ENCODE assay signal across 18 cellular contexts in the genomic region with DNA sequence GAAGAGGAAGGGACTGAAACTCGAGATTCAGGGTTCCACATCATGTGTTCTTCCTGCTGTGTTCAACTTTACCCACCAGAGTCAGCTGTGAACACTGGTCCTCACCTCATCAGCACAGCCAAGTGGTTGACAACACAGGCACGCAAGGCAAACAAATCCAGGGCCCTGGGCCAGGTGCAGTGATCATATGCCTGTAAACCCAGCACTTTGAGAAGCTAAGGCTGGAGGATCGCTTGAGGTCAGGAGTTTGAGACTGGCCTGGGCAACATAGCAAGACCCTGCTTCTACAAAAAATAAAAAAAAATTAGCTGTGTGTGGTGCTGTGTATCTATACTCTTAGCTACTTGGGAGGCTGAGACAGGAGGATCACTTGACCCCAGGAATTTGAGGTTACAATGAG. TPM values are rescaled to one million over a fixed set of nuclear protein-coding genes. Genes with fewer than 3 reads are reported as not detected.
"Had no signal": no experiment of that assay in that cellular context is flagged by ENCODE, and none has a peak within 500 bp of the region (broad histone marks: within the 10 kb centered on the region; RNA-seq: fewer than 3 reads in every experiment).

No MANE protein-coding gene starts in this region.

- H3K4me3 ChIP-seq: heart left ventricle, spleen, thyroid gland had no signal

- H3K4me1 ChIP-seq: heart left ventricle had no signal

- ATAC-seq: activated CD8-positive, alpha-beta T cell treated with anti-CD3 and anti-CD28 coated beads, Interleukin-2, amount 10 ng/mL, durations not matched to agents 7 days and 5 days; activated naive CD8-positive, alpha-beta T cell treated with anti-CD3 and anti-CD28 coated beads, Interleukin-2, amount 50 U/mL, for 24 hours; natural killer cell; stimulated activated naive CD8-positive, alpha-beta T cell treated with anti-CD3 and anti-CD28 coated beads, Interleukin-15, Interleukin-2, amounts not matched to agents 100 U/mL and 50 U/mL, for 24 hours had no signal

- DNase-seq: activated CD4-positive, alpha-beta T cell treated with anti-CD3 and anti-CD28 coated beads for 1 hour; activated CD4-positive, alpha-beta T cell treated with anti-CD3 and anti-CD28 coated beads, Interleukin-2, amount 50 U/mL, for 1 hour; activated CD8-positive, alpha-beta T cell treated with anti-CD3 and anti-CD28 coated beads, Interleukin-2, amount 10 ng/mL, durations not matched to agents 7 days and 5 days; activated gamma-delta T cell; activated naive CD4-positive, alpha-beta T cell treated with anti-CD3 and anti-CD28 coated beads, Interleukin-2, amount 50 U/mL, for 16 hours; activated naive CD8-positive, alpha-beta T cell treated with anti-CD3 and anti-CD28 coated beads, Interleukin-2, amount 50 U/mL, for 24 hours; effector CD4-positive, alpha-beta T cell; heart left ventricle; left cardiac atrium; natural killer cell; retina; spleen; stimulated activated CD4-positive, alpha-beta T cell treated with anti-CD3 and anti-CD28 coated beads, Interleukin-4, amount 100 ng/mL, for 24 hours; stimulated activated naive CD8-positive, alpha-beta T cell treated with anti-CD3 and anti-CD28 coated beads, Interleukin-15, Interleukin-2, amounts not matched to agents 100 U/mL and 50 U/mL, for 24 hours; substantia nigra; thyroid gland had no signal

- H3K27ac ChIP-seq: heart left ventricle, spleen, thyroid gland, VCaP had no signal

- H3K36me3 ChIP-seq: heart left ventricle, spleen, thyroid gland had no signal

- H3K9me3 ChIP-seq: heart left ventricle, spleen, thyroid gland had no signal

- H3K27me3 ChIP-seq: heart left ventricle, spleen, thyroid gland had no signal

RNA-seq across cellular contexts. Expression of a gene that starts 16.6 kb away (rescaled TPM):
- total RNA-seq: fibroblast of villous mesenchyme had no signal
